ENCODE assay signal across 8 cellular contexts in the genomic region with DNA sequence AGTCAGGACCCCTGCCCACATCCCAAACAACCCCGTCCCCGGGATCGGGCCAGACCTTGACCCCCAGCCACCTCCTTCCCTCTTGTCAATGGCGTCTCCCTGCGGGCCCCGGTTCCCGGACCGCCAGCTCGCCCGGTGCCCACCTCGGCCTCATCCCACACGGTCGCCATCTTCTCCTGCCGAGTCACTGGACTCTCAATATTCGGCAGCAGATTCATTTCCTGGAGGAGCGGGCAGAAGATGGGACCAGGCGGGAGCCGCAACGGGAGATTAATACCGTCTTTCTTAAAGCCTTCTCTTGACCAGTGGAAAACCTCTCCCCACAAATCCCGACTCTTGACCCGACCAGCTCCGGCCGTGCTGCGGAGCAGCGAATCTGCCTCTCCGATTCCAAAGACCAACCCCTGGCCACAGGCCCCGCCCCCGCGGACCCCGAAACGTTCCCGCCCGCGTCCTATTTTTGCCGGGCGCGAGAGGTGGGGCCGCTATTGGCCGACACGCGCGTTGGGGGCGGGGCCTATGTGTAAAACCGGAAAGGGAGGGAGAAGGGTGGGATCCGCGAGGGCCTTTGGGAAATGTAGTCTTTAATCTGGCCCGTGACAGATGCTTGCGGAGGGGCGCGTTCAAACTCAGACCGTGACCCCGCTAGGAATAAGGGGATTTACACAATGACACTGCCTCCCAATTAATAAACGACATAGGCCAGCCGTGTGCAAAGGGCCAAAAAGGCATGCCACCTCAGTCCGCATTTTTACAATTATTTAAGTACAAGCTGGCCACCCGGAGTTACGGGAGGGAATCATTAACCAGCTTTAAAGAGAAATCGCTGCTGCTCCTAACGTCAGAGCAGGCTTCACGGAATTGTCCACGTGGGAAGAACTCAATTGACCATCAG. TPM values are rescaled to one million over a fixed set of nuclear protein-coding genes. Genes with fewer than 3 reads are reported as not detected.
A peak's percentile ranks its signal among the peaks of the same experiment; 100 is the strongest.
DNase-seq lines count a peak whose midpoint lies in the region; ATAC-seq, FAIRE-seq and TF ChIP-seq lines count a peak whose summit lies in the region.

A gene (minus strand): TSS at position 378 of the 895 bp plus-strand sequence. CDS start 160 bp downstream, at position 218.

- H3K9me3 Mint-ChIP-seq in natural killer cell treated with Interleukin-12 subunit alpha and Interleukin-12 subunit beta and Interleukin-15 and Interleukin-18, amount 100 ng/mL, for 72 hours, result no peaks in the 10 kb centered on the region

- TF ChIP-seq POLR2A in H54 (IDR thresholded peaks at IDR 0.05; ENCODE audit: low read depth, low read length) (peak; percentile 70), Raji (IDR thresholded peaks at IDR 0.05; ENCODE audit: insufficient read depth, low read depth, low read length) (peak; percentile 63)

- H3K4me1 Mint-ChIP-seq in natural killer cell treated with Interleukin-12 subunit alpha and Interleukin-12 subunit beta and Interleukin-15 and Interleukin-18, amount 100 ng/mL, for 72 hours (ENCODE audit: low read depth in 2 of 2), result peaks cover 23 to 30% of the 10 kb centered on the region in 2 donors

- H3K27ac Mint-ChIP-seq in natural killer cell treated with Interleukin-12 subunit alpha and Interleukin-12 subunit beta and Interleukin-15 and Interleukin-18, amount 100 ng/mL, for 72 hours, result peak within 1 kb of the TSS; percentile 98 to 99

- TF ChIP-seq CTCF in Loucy (conservative IDR thresholded peaks at IDR 0.05; ENCODE audit: low read length), result no peak
- no peak for TF ChIP-seq CTCF in fibroblast of mammary gland (conservative IDR thresholded peaks at IDR 0.05; ENCODE audit: control insufficient read depth, insufficient read depth, low read depth, low read length)

- H2AFZ ChIP-seq in Loucy (ENCODE audit: low read length), result peak within 1 kb of the TSS; percentile 99

- H3K4me2 ChIP-seq in Loucy (ENCODE audit: low read depth, low read length, poor library complexity, severe bottlenecking), result peak within 1 kb of the TSS; percentile 93

- H3K4me3 Mint-ChIP-seq in natural killer cell treated with Interleukin-12 subunit alpha and Interleukin-12 subunit beta and Interleukin-15 and Interleukin-18, amount 100 ng/mL, for 72 hours, result peak within 1 kb of the TSS; percentile 92

- no peak for FAIRE-seq in H54 (lab: Jason Lieb, UNC)

- H3K27me3 ChIP-seq in Loucy (ENCODE audit: insufficient read depth, low read length, poor library complexity, severe bottlenecking), result peaks cover 7% of the 10 kb centered on the region

- no peaks in the 10 kb centered on the region for H3K9me3 ChIP-seq in Loucy (ENCODE audit: insufficient read depth, low read depth, low read length)

- DNase-seq in EL, result peak; percentile 97
- peak; percentile 82 for DNase-seq in H54 (ENCODE audit: insufficient read length, low spot score)
- peak; percentile 98 for DNase-seq in activated T-helper 9 cell treated with anti-CD3 and anti-CD28 coated beads, Interleukin-2, amount 50 U/mL, for 16 hours (ENCODE audit: low read depth)
- DNase-seq in fibroblast of mammary gland (ENCODE audit: low read depth), result peak; percentile 93
- DNase-seq in natural killer cell treated with Interleukin-12 subunit alpha and Interleukin-12 subunit beta and Interleukin-15 and Interleukin-18, amount 100 ng/mL, for 72 hours (ENCODE audit: low spot score), result peak; percentile 99
- peak; percentile 99 for DNase-seq in stimulated activated naive CD8-positive, alpha-beta T cell treated with anti-CD3 and anti-CD28 coated beads, Interleukin-15, Interleukin-2, amounts not matched to agents 100 U/mL and 50 U/mL, for 24 hours

- peaks cover 8% of the 10 kb centered on the region for H4K20me1 ChIP-seq in Loucy (ENCODE audit: insufficient read depth, low read length, poor library complexity, severe bottlenecking)

- peaks cover 16% of the 10 kb centered on the region for H3K4me1 ChIP-seq in Loucy (ENCODE audit: insufficient read depth, low read length, poor library complexity, severe bottlenecking)

- H3K9ac ChIP-seq in Loucy (ENCODE audit: low read depth, low read length, poor library complexity, severe bottlenecking), result peak within 1 kb of the TSS; percentile 100

- peak; percentile 97 to 98 for ATAC-seq in natural killer cell treated with Interleukin-12 subunit alpha and Interleukin-12 subunit beta and Interleukin-15 and Interleukin-18, amount 100 ng/mL, for 72 hours
- peak; percentile 96 for ATAC-seq in stimulated activated naive CD8-positive, alpha-beta T cell treated with anti-CD3 and anti-CD28 coated beads, Interleukin-15, Interleukin-2, amounts not matched to agents 100 U/mL and 50 U/mL, for 24 hours

- no peaks in the 10 kb centered on the region for H3F3A ChIP-seq in Loucy (ENCODE audit: low read depth)

- peaks cover 24% of the 10 kb centered on the region for H3K36me3 Mint-ChIP-seq in natural killer cell treated with Interleukin-12 subunit alpha and Interleukin-12 subunit beta and Interleukin-15 and Interleukin-18, amount 100 ng/mL, for 72 hours

- H3K79me2 ChIP-seq in Loucy (ENCODE audit: insufficient read depth, low read length), result peaks cover 41% of the 10 kb centered on the region

- H3K9me2 ChIP-seq in Loucy (replicated peaks; ENCODE audit: low read depth, low read length), result no peaks in the 10 kb centered on the region

- H3K36me3 ChIP-seq in Loucy (ENCODE audit: insufficient read depth, low read length), result peaks cover 29% of the 10 kb centered on the region; the same call in 1 of the 2 replicates

- H3K27me3 Mint-ChIP-seq in natural killer cell treated with Interleukin-12 subunit alpha and Interleukin-12 subunit beta and Interleukin-15 and Interleukin-18, amount 100 ng/mL, for 72 hours, result no peaks in the 10 kb centered on the region

- H3K4me3 ChIP-seq in Loucy (ENCODE audit: low read length, poor library complexity, severe bottlenecking) (peak within 1 kb of the TSS; percentile 100), fibroblast of mammary gland (ENCODE audit: control insufficient read depth, low read depth, low read length) (peak within 1 kb of the TSS; percentile 99)

RNA-seq across cellular contexts. Expression of the gene that starts here (rescaled TPM):
- total RNA-seq in natural killer cell treated with Interleukin-12 subunit alpha and Interleukin-12 subunit beta and Interleukin-15 and Interleukin-18, amount 100 ng/mL, for 72 hours, result 100 to 1,000 TPM; 175 to 216 TPM

Comparison
In these comparisons a context has a peak if more than half of its experiments do, and no peak if none do; other contexts are left out.
1. Peak in every context shown above with its lines: DNase-seq, ATAC-seq and H3K4me3 ChIP-seq.